Comparison of ENCODE assay signal across 8 cellular contexts in genomic region chr6:6315660-6316059, GRCh38. TPM values are rescaled to one million over a fixed set of nuclear protein-coding genes. Genes with fewer than 3 reads are reported as not detected.
DNase-seq lines count a peak whose midpoint lies in the region; ATAC-seq and TF ChIP-seq lines count a peak whose summit lies in the region.

No MANE protein-coding gene starts in this region.

- in situ Hi-C loops in gastrocnemius medialis (cut with MboI; ENCODE audit: low sequenced_read_pairs in 4 of 4), result no loop called here

- no peaks in the 10 kb centered on the region for H3K4me1 Mint-ChIP-seq in activated CD8-positive, alpha-beta T cell treated with anti-CD3 and anti-CD28 coated beads, Interleukin-2, amount 10 ng/mL, durations not matched to agents 7 days and 5 days (ENCODE audit: low read depth)

- no peaks in the 10 kb centered on the region for H3K36me3 ChIP-seq in left ventricle myocardium inferior
- H3K36me3 ChIP-seq in gastrocnemius medialis, result no peaks in the 10 kb centered on the region

- no peak overlapping the region for H3K27ac ChIP-seq in left ventricle myocardium inferior (replicated peaks)
- H3K27ac ChIP-seq in gastrocnemius medialis, result no peak overlapping the region

- peaks cover 12% of the 10 kb centered on the region for H3K27me3 ChIP-seq in left ventricle myocardium inferior (ENCODE audit: low read depth)
- peaks cover 5 to 13% (median 6%) of the 10 kb centered on the region in 3 donors for H3K27me3 ChIP-seq in gastrocnemius medialis

- intact Hi-C loops in left ventricle myocardium inferior (cut with micrococcal nuclease), result no loop called here
- intact Hi-C loops in gastrocnemius medialis (cut with DNase I; ENCODE audit: low total_unique reads), result no loop called here

- CTCF ChIA-PET in activated CD8-positive, alpha-beta T cell treated with anti-CD3 and anti-CD28 coated beads, Interleukin-2, amount 10 ng/mL, durations not matched to agents 7 days and 5 days (lab: Charles Lee), result no interaction called here

- POLR2A ChIA-PET in activated CD8-positive, alpha-beta T cell treated with anti-CD3 and anti-CD28 coated beads, Interleukin-2, amount 10 ng/mL, durations not matched to agents 7 days and 5 days (lab: Charles Lee), result no interaction called here

- peaks cover 32% of the 10 kb centered on the region for H3K27me3 Mint-ChIP-seq in activated CD8-positive, alpha-beta T cell treated with anti-CD3 and anti-CD28 coated beads, Interleukin-2, amount 10 ng/mL, durations not matched to agents 7 days and 5 days (ENCODE audit: low read depth)

- peak overlapping the region; percentile 30 for H3K4me3 ChIP-seq in left ventricle myocardium inferior
- H3K4me3 ChIP-seq in gastrocnemius medialis, result no peak overlapping the region

- DNase-seq in stimulated activated CD4-positive, alpha-beta T cell treated with anti-CD3 and anti-CD28 coated beads, Interleukin-12 subunit alpha, Interleukin-12 subunit beta, amount 100 ng/mL, for 24 hours (ENCODE audit: low read depth in 2 of 2), result peak; percentile 10 to 28
- DNase-seq in stimulated activated CD4-positive, alpha-beta T cell treated with anti-CD3 and anti-CD28 coated beads, Interleukin-1b, Interleukin-23, amount 100 ng/mL, for 48 hours, result no peak
- DNase-seq in NAMALWA (ENCODE audit: low spot score) (peak; percentile 75), left ventricle myocardium inferior (peak; percentile 31), gastrocnemius medialis (no peak)
- peak; percentile 41 for DNase-seq in activated CD8-positive, alpha-beta T cell treated with anti-CD3 and anti-CD28 coated beads, Interleukin-2, amount 10 ng/mL, durations not matched to agents 7 days and 5 days

- H3K4me1 ChIP-seq in left ventricle myocardium inferior, result peaks cover 56% of the 10 kb centered on the region
- H3K4me1 ChIP-seq in gastrocnemius medialis, result no peaks in the 10 kb centered on the region

- no peak overlapping the region for H3K4me3 Mint-ChIP-seq in activated CD8-positive, alpha-beta T cell treated with anti-CD3 and anti-CD28 coated beads, Interleukin-2, amount 10 ng/mL, durations not matched to agents 7 days and 5 days

- no peak for TF ChIP-seq POLR2A in gastrocnemius medialis (IDR thresholded peaks at IDR 0.05)

- no peak overlapping the region for H3K27ac Mint-ChIP-seq in activated CD8-positive, alpha-beta T cell treated with anti-CD3 and anti-CD28 coated beads, Interleukin-2, amount 10 ng/mL, durations not matched to agents 7 days and 5 days

- no peaks in the 10 kb centered on the region for H3K36me3 Mint-ChIP-seq in activated CD8-positive, alpha-beta T cell treated with anti-CD3 and anti-CD28 coated beads, Interleukin-2, amount 10 ng/mL, durations not matched to agents 7 days and 5 days (ENCODE audit: low read depth)

- TF ChIP-seq CTCF in left ventricle myocardium inferior (IDR thresholded peaks at IDR 0.05; ENCODE audit: borderline replicate concordance) (peak; percentile 89), gastrocnemius medialis (IDR thresholded peaks at IDR 0.05 in 4 of 5, conservative IDR thresholded peaks at IDR 0.05 in 1 of 5) (peak; percentile 36 to 73 (median 59))

- H3K9me3 ChIP-seq in left ventricle myocardium inferior (replicated peaks), result no peaks in the 10 kb centered on the region
- H3K9me3 ChIP-seq in gastrocnemius medialis, result no peaks in the 10 kb centered on the region

- ATAC-seq in activated CD8-positive, alpha-beta T cell treated with anti-CD3 and anti-CD28 coated beads, Interleukin-2, amount 10 ng/mL, durations not matched to agents 7 days and 5 days, result no peak
- ATAC-seq in gastrocnemius medialis (no peak), GM19397 (IDR thresholded peaks at IDR 0.05; ENCODE audit: unreplicated experiment) (no peak), GM18519 (IDR thresholded peaks at IDR 0.05; ENCODE audit: low FRiP score, unreplicated experiment) (no peak)

- H3K9me3 Mint-ChIP-seq in activated CD8-positive, alpha-beta T cell treated with anti-CD3 and anti-CD28 coated beads, Interleukin-2, amount 10 ng/mL, durations not matched to agents 7 days and 5 days (ENCODE audit: insufficient read depth), result no peaks in the 10 kb centered on the region

RNA-seq across cellular contexts. Expression of gene F13A1, which starts 4.8 kb away (rescaled TPM):
- not detected for total RNA-seq in activated CD8-positive, alpha-beta T cell treated with anti-CD3 and anti-CD28 coated beads, Interleukin-2, amount 10 ng/mL, durations not matched to agents 7 days and 5 days
- 93.1 TPM for total RNA-seq in left ventricle myocardium inferior
- total RNA-seq in gastrocnemius medialis, result 10 to 100 TPM; 19.9 to 61.1 (median 33.9) TPM

Comparison
In these comparisons a context has a peak if more than half of its experiments do, and no peak if none do; other contexts are left out.
1. DNase-seq: peak in stimulated activated CD4-positive, alpha-beta T cell treated with anti-CD3 and anti-CD28 coated beads, Interleukin-12 subunit alpha, Interleukin-12 subunit beta, amount 100 ng/mL, for 24 hours (2 of 2), NAMALWA (single experiment), activated CD8-positive, alpha-beta T cell treated with anti-CD3 and anti-CD28 coated beads, Interleukin-2, amount 10 ng/mL, durations not matched to agents 7 days and 5 days (single experiment) and left ventricle myocardium inferior (single experiment); none in stimulated activated CD4-positive, alpha-beta T cell treated with anti-CD3 and anti-CD28 coated beads, Interleukin-1b, Interleukin-23, amount 100 ng/mL, for 48 hours (single experiment) and gastrocnemius medialis (0 of 2).
2. RNA of gene F13A1, which starts 4.8 kb away (total RNA-seq): 93.1 TPM in left ventricle myocardium inferior (single experiment) and 19.9 to 61.1 TPM in gastrocnemius medialis; not detected in activated CD8-positive, alpha-beta T cell treated with anti-CD3 and anti-CD28 coated beads, Interleukin-2, amount 10 ng/mL, durations not matched to agents 7 days and 5 days; every median in the first group is over 10 times any median in the second.